In genomic region chr7:1314908-1315450, GRCh38 we compare ENCODE assay signal across 16 cellular contexts.
DNase-seq lines count a peak whose midpoint lies in the region; ATAC-seq and TF ChIP-seq lines count a peak whose summit lies in the region.
"Had no signal": no experiment of that assay in that cellular context is flagged by ENCODE, and none has a peak within 500 bp of the region (broad histone marks: within the 10 kb centered on the region; RNA-seq: fewer than 3 reads in every experiment).

No MANE protein-coding gene starts in this region.

- H3K36me3 ChIP-seq in BLaER1 treated with 17β-estradiol and CSF1 and Interleukin-3, amounts not matched to agents 10 nM and 100 nM = no peaks in the 10 kb centered on the region
- H3K36me3 ChIP-seq in H7 (replicated peaks; ENCODE audit: control insufficient read depth, insufficient read depth, low read length) (no peaks in the 10 kb centered on the region), lower lobe of right lung (no peaks in the 10 kb centered on the region), spleen (no peaks in the 10 kb centered on the region)
- H3K36me3 ChIP-seq: BE2C, HAP-1 had no signal

- DNase-seq in H7 = peak; percentile 46
- DNase-seq in lower lobe of right lung = peak; percentile 14
- peak; percentile 56 for DNase-seq in spleen
- no peak for DNase-seq in HCEC 1CT
- DNase-seq in NOMO-1 (lab: John Stamatoyannopoulos, UW; ENCODE audit: unreplicated experiment in 2 of 2) = no peak
- DNase-seq: ACHN; BE2C; Calu3; CD8-positive, alpha-beta T cell; DMS79 treated with DMSO at 0.1 percent for 48 hours; GF-D8; IMR-90 had no signal

- H4K20me1 ChIP-seq in BLaER1 treated with 17β-estradiol and CSF1 and Interleukin-3, amounts not matched to agents 10 nM and 100 nM = peaks cover 0 to 12% (median 0%) of the 10 kb centered on the region in 11 experiments; a peak in 1 of 22 replicates

- no peaks in the 10 kb centered on the region for H3K27me3 ChIP-seq in BLaER1 treated with 17β-estradiol and CSF1 and Interleukin-3, amounts not matched to agents 10 nM and 100 nM
- H3K27me3 ChIP-seq in H7 (ENCODE audit: control insufficient read depth, insufficient read depth, low read length) (no peaks in the 10 kb centered on the region), lower lobe of right lung (ENCODE audit: low read depth) (peaks cover 14% of the 10 kb centered on the region), spleen (replicated peaks in 1 of 7) (peaks cover 0 to 44% (median 0%) of the 10 kb centered on the region in 7 donors)

- no peak overlapping the region for H3K27ac ChIP-seq in BLaER1 treated with 17β-estradiol and CSF1 and Interleukin-3, amounts not matched to agents 10 nM and 100 nM
- H3K27ac ChIP-seq in lower lobe of right lung (no peak overlapping the region), spleen (no peak overlapping the region)

- ATAC-seq in lower lobe of right lung (peak in 1 of 2 donors; percentile 12), GM18511 (IDR thresholded peaks at IDR 0.05; ENCODE audit: unreplicated experiment) (no peak)
- ATAC-seq: CD8-positive, alpha-beta T cell; K562 had no signal

- 76 to 90% (median 86%) methylated on average over 22 to 26 of the region's 26 CpGs for WGBS in spleen, 5 donors

- no peaks in the 10 kb centered on the region for H3K9me3 ChIP-seq in BLaER1 treated with 17β-estradiol and CSF1 and Interleukin-3, amounts not matched to agents 10 nM and 100 nM (replicated peaks in 1 of 11)
- H3K9me3 ChIP-seq in lower lobe of right lung (no peaks in the 10 kb centered on the region), spleen (peaks cover 0 to 9% (median 0%) of the 10 kb centered on the region in 8 donors)
- H3K9me3 ChIP-seq: BE2C, HAP-1 had no signal

- peak overlapping the region in 7 of 11 experiments; percentile 6 to 67 (median 61); a peak in 10 of 22 replicates for H3K4me2 ChIP-seq in BLaER1 treated with 17β-estradiol and CSF1 and Interleukin-3, amounts not matched to agents 10 nM and 100 nM

- TF ChIP-seq CTCF in lower lobe of right lung (IDR thresholded peaks at IDR 0.05) (no peak), spleen (IDR thresholded peaks at IDR 0.05 in 8 of 11, conservative IDR thresholded peaks at IDR 0.05 in 3 of 11) (no peak)

- intact Hi-C loops in lower lobe of right lung (cut with DNase I) (no loop called here), spleen (cut with DNase I; ENCODE audit: low total_unique reads) (no loop called here)

- H3K4me1 ChIP-seq in BLaER1 treated with 17β-estradiol and CSF1 and Interleukin-3, amounts not matched to agents 10 nM and 100 nM = peaks cover 0 to 30% (median 21%) of the 10 kb centered on the region in 10 experiments; a peak in 13 of 20 replicates
- H3K4me1 ChIP-seq in lower lobe of right lung = no peaks in the 10 kb centered on the region
- no peaks in the 10 kb centered on the region for H3K4me1 ChIP-seq in spleen
- H3K4me1 ChIP-seq: BE2C, HAP-1 had no signal

- no peak overlapping the region for H3K4me3 ChIP-seq in BLaER1 treated with 17β-estradiol and CSF1 and Interleukin-3, amounts not matched to agents 10 nM and 100 nM
- H3K4me3 ChIP-seq in H7 (ENCODE audit: insufficient read depth, low read depth, low read length) (no peak overlapping the region), lower lobe of right lung (no peak overlapping the region), spleen (no peak overlapping the region)
- H3K4me3 ChIP-seq: HAP-1, K562 had no signal

- no peak for TF ChIP-seq POLR2A in spleen (IDR thresholded peaks at IDR 0.05)

- no peak overlapping the region for H3K9ac ChIP-seq in BLaER1 treated with 17β-estradiol and CSF1 and Interleukin-3, amounts not matched to agents 10 nM and 100 nM

Comparison
In these comparisons a context has a peak if more than half of its experiments do, and no peak if none do; other contexts are left out.
1. DNase-seq: peak in H7 (single experiment), lower lobe of right lung (single experiment) and spleen (single experiment); none in HCEC 1CT (single experiment) and NOMO-1 (0 of 2).